Comparison of ENCODE assay signal across 1 cellular context in genomic region chr4:2008921-2009650, GRCh38.
TF ChIP-seq lines count a peak whose summit lies in the region.

Gene NELFA (minus strand): TSS chr4:2008974. CDS start chr4:2008959, 15 bp downstream.

TF ChIP-seq in GM12878, 131 proteins besides CTCF, POLR2A, EP300 and RAD21 (continued from another document):
- TF ChIP-seq CUX1 (IDR thresholded peaks at IDR 0.05; ENCODE audit: insufficient replicate concordance, low read depth, low read length) (no peak), SPI1 (IDR thresholded peaks at IDR 0.05; ENCODE audit: borderline replicate concordance, insufficient read depth, low read depth, low read length) (no peak), PML (IDR thresholded peaks at IDR 0.05; ENCODE audit: low read length) (peak; percentile 77; the same call in 1 of the 2 replicates), CHD4 (IDR thresholded peaks at IDR 0.05) (no peak), HDAC2 (IDR thresholded peaks at IDR 0.05) (no peak), POLR2AphosphoS2 (IDR thresholded peaks at IDR 0.05; ENCODE audit: low read depth, low read length) (peak; percentile 82; the same call in 1 of the 2 replicates), FOS (IDR thresholded peaks at IDR 0.05; ENCODE audit: borderline replicate concordance, extremely low read depth, insufficient read length) (no peak)
- TF ChIP-seq, protein P1, sequence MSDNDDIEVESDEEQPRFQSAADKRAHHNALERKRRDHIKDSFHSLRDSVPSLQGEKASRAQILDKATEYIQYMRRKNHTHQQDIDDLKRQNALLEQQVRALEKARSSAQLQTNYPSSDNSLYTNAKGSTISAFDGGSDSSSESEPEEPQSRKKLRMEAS (IDR thresholded peaks at IDR 0.05; ENCODE audit: low read depth, low read length), result peak; percentile 67; the same call in 1 of the 2 replicates
